1 cellular context compared by ENCODE assay signal in the genomic region with DNA sequence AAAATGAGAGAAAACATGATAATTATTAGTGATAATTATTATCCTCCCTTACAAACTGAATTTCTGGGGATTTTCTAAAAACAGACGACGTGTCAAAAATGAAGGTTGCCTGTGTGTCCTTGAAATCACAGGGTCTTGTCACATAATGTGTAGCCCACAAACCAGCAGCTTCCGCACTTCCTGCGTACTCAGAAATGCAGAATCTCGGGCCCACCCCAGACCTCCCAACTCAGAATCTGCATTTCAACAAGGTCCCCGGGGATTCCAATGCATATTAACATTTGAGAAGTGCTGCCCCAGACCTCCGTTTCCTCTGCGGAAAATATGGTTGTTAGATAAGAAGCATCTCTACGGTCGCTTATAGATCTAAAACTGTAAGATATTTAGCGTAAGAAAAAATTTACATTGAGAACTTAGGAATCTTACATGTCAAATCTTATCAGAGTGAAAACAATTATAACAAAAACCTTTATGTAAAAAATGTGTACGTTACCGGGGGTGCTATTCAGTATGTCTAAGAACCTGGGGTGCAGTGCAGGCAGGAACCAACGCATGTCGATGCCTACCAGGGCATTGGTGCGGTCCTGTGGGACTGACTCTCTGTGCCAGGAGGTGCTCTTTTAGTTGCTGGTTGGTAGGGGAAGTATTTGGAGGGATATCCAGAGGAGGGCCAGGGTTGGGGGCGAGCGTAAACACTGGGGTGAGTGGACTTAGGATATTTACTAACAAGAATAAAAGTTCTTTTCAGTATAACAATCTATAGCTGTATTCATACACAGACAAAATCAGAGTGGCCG.
TF ChIP-seq lines count a peak whose summit lies in the region.

No MANE protein-coding gene starts in this region.

TF ChIP-seq in IMR-90, 13 proteins besides CTCF, POLR2A, EP300 and RAD21:
- TF ChIP-seq, protein P1, sequence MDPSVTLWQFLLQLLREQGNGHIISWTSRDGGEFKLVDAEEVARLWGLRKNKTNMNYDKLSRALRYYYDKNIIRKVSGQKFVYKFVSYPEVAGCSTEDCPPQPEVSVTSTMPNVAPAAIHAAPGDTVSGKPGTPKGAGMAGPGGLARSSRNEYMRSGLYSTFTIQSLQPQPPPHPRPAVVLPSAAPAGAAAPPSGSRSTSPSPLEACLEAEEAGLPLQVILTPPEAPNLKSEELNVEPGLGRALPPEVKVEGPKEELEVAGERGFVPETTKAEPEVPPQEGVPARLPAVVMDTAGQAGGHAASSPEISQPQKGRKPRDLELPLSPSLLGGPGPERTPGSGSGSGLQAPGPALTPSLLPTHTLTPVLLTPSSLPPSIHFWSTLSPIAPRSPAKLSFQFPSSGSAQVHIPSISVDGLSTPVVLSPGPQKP (IDR thresholded peaks at IDR 0.05; ENCODE audit: borderline replicate concordance, low read depth, low read length), result no peak
- TF ChIP-seq, protein P2, sequence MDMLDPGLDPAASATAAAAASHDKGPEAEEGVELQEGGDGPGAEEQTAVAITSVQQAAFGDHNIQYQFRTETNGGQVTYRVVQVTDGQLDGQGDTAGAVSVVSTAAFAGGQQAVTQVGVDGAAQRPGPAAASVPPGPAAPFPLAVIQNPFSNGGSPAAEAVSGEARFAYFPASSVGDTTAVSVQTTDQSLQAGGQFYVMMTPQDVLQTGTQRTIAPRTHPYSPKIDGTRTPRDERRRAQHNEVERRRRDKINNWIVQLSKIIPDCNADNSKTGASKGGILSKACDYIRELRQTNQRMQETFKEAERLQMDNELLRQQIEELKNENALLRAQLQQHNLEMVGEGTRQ (IDR thresholded peaks at IDR 0.05; ENCODE audit: low read depth, low read length), result no peak
- no peak for TF ChIP-seq NFE2L2 (IDR thresholded peaks at IDR 0.05; ENCODE audit: low read depth, low read length)
- TF ChIP-seq RCOR1 (IDR thresholded peaks at IDR 0.05; ENCODE audit: insufficient replicate concordance, low read length), result no peak
- no peak for TF ChIP-seq CEBPB (IDR thresholded peaks at IDR 0.05; ENCODE audit: low read depth, low read length)
- TF ChIP-seq CHD1 (IDR thresholded peaks at IDR 0.05; ENCODE audit: low read depth, low read length), result no peak
- no peak for TF ChIP-seq MAZ (IDR thresholded peaks at IDR 0.05; ENCODE audit: borderline replicate concordance, low read depth, low read length)
- no peak for TF ChIP-seq MAFK (IDR thresholded peaks at IDR 0.05; ENCODE audit: low read depth, low read length)
